In the genomic region with DNA sequence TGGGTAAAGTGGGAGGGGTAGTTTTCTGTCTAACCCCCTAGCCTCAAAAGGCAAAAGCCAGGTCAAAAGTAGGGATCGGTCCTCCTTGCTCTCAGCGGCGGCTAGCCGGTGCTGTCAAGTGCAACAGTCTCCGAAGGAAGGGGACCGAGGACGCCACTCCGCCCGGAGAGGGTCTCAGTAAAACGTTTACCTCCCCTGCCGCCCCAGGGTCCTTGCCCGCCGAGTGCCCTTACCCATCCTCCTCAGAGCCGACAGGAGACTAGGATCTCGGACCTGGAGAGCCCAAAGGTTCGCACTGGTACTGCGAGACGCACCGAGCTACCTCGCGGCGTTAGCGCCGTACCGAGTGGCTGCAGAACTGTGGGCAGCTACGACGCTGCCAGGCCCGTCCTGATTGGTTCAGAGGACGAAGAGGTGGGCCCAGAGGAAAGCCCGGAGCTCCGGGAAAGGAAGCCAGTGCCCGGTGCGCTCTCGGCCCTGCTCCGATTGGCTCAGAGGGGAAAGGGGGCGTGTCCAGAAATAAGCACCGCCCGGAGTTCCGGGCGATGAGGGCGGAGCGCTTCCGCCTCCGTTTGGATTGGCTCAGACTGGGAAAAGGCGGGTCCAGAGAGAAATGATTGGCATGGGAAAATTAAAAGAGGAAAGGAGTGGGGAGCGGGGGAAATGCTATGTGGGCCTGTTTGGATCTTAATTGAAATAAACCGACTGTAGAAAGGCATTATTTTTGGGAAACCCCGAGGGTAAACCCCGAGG, we compare ENCODE assay signal across 8 cellular contexts.
DNase-seq lines count a peak whose midpoint lies in the region; ATAC-seq and FAIRE-seq lines count a peak whose summit lies in the region.
"Not testable (repeated sequence)": the region's sequence is repeated elsewhere in the genome, so short reads cannot be mapped to it uniquely, and the experiment has no call there.

A gene with protein sequence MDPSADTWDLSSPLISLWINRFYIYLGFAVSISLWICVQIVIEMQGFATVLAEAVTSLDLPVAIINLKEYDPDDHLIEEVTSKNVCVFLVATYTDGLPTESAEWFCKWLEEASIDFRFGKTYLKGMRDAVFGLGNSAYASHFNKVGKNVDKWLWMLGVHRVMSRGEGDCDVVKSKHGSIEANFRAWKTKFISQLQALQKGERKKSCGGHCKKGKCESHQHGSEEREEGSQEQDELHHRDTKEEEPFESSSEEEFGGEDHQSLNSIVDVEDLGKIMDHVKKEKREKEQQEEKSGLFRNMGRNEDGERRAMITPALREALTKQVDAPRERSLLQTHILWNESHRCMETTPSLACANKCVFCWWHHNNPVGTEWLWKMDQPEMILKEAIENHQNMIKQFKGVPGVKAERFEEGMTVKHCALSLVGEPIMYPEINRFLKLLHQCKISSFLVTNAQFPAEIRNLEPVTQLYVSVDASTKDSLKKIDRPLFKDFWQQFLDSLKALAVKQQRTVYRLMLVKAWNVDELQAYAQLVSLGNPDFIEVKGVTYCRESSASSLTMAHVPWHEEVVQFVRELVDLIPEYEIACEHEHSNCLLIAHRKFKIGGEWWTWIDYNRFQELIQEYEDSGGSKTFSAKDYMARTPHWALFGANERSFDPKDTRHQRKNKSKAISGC (minus strand): TSS at position 362 of the 753 bp plus-strand sequence. CDS start 125 bp downstream, at position 237.

- peaks cover 32% of the 10 kb centered on the region for H4K20me1 ChIP-seq in BLaER1

- H3K27me3 ChIP-seq in BLaER1 = not testable (repeated sequence)

- peak within 1 kb of the TSS; percentile 81 for H3K4me3 ChIP-seq in BLaER1

- peaks cover 21% of the 10 kb centered on the region for H3K36me3 ChIP-seq in BLaER1

- peaks cover 24% of the 10 kb centered on the region for H3K4me1 ChIP-seq in BLaER1

- peak within 1 kb of the TSS; percentile 71; the same call in 1 of the 2 replicates for H3K27ac ChIP-seq in BLaER1

- FAIRE-seq in colon (lab: Jason Lieb, UNC) = peak; percentile 41

- peak; percentile 93 for ATAC-seq in GM19324 (IDR thresholded peaks at IDR 0.05; ENCODE audit: low FRiP score, unreplicated experiment)
- ATAC-seq in HG03460 (IDR thresholded peaks at IDR 0.05; ENCODE audit: unreplicated experiment) = peak; percentile 84

- not testable (repeated sequence) for H3K9me3 ChIP-seq in BLaER1

- peak within 1 kb of the TSS; percentile 82 for H3K9ac ChIP-seq in BLaER1

- peak within 1 kb of the TSS; percentile 77 for H3K4me2 ChIP-seq in BLaER1

- DNase-seq in NCI-H524 treated with DMSO at 0.1 percent for 48 hours (lab: John Stamatoyannopoulos, UW) (peak; percentile 84), kidney glomerular epithelial cell (lab: John Stamatoyannopoulos, UW) (peak; percentile 95)
- DNase-seq in activated CD4-positive, alpha-beta T cell treated with anti-CD3 and anti-CD28 coated beads for 48 hours = peak; percentile 98
- peak; percentile 95 to 96 for DNase-seq in stimulated activated CD4-positive, alpha-beta T cell treated with anti-CD3 and anti-CD28 coated beads, Interleukin-15, amount 100 ng/mL, for 48 hours (ENCODE audit: low read depth in 2 of 2)

Comparison
In these comparisons a context has a peak if more than half of its experiments do, and no peak if none do; other contexts are left out.
1. Peak in every context shown above with its lines: DNase-seq, ATAC-seq, H3K4me3 ChIP-seq and H3K27ac ChIP-seq.